8 cellular contexts compared by ENCODE assay signal in genomic region chr17:63774141-63774981, GRCh38. TPM values are rescaled to one million over a fixed set of nuclear protein-coding genes. Genes with fewer than 3 reads are reported as not detected.
DNase-seq lines count a peak whose midpoint lies in the region; ATAC-seq, FAIRE-seq and TF ChIP-seq lines count a peak whose summit lies in the region.

Gene DDX42, plus strand, starts transcription at chr17:63774170. Its CDS starts 12,880 bp downstream, at chr17:63787050.

- no peaks in the 10 kb centered on the region for H3K27me3 Mint-ChIP-seq in T-cell

- H3K36me3 ChIP-seq in bronchial epithelial cell (ENCODE audit: control insufficient read depth, insufficient read depth, low read length) = peaks cover 1% of the 10 kb centered on the region

- peaks cover 71 to 75% (median 73%) of the 10 kb centered on the region in 3 donors for H3K4me1 Mint-ChIP-seq in T-cell

- peak within 1 kb of the TSS; percentile 92 to 97 (median 97) for H3K4me3 Mint-ChIP-seq in T-cell

- H3K27me3 ChIP-seq in bronchial epithelial cell (ENCODE audit: control insufficient read depth, insufficient read depth, low read length) = no peaks in the 10 kb centered on the region

- H3K9me3 Mint-ChIP-seq in T-cell = no peaks in the 10 kb centered on the region

- DNase-seq in AG08396 (ENCODE audit: low spot score) (peak; percentile 56), HuH-7.5 (ENCODE audit: low spot score) (peak; percentile 53), T-cell (peak in 14 of 34 experiments; percentile 10 to 89 (median 86)), bronchial epithelial cell (ENCODE audit: low read depth) (no peak), islet precursor cell (peak; percentile 77), DMS153 treated with DMSO at 0.1 percent for 48 hours (lab: John Stamatoyannopoulos, UW; ENCODE audit: unreplicated experiment) (no peak)
- peak; percentile 87 to 90 for DNase-seq in stimulated activated CD4-positive, alpha-beta T cell treated with anti-CD3 and anti-CD28 coated beads, Interleukin-15, amount 100 ng/mL, for 1 hour (ENCODE audit: low read depth in 1 of 2, low spot score in 1 of 2)

- TF ChIP-seq CTCF in bronchial epithelial cell (IDR thresholded peaks at IDR 0.05; ENCODE audit: insufficient read depth, low read length, severe bottlenecking) = peak; percentile 22

- no peak for FAIRE-seq in bronchial epithelial cell (lab: Jason Lieb, UNC)

- POLR2A ChIA-PET in T-cell (lab: Charles Lee) = interaction anchor here (0.5 to 2.1 kb wide), 10 partner anchors 8 to 73 kb away, joined by 3 to 10 read pairs (median 4); partner anchors contain the start of gene PSMC5 (in 1 of the 2)

- peak within 1 kb of the TSS; percentile 86 for H3K4me3 ChIP-seq in bronchial epithelial cell (ENCODE audit: low read depth, low read length)

- peak; percentile 6 for ATAC-seq in GM19025 (IDR thresholded peaks at IDR 0.05; ENCODE audit: low read depth, unreplicated experiment)
- ATAC-seq in T-cell (replicated peaks in 1 of 4) = peak in 3 of 4 experiments; percentile 1 to 14 (median 14)

- H3K27ac Mint-ChIP-seq in T-cell = peak within 1 kb of the TSS; percentile 99

- H3K36me3 Mint-ChIP-seq in T-cell = peaks cover 11% of the 10 kb centered on the region

- CTCF ChIA-PET in T-cell (lab: Charles Lee) = interaction anchor here (0.5 to 2.1 kb wide), 14 partner anchors 9 to 329 kb away, joined by 3 to 12 read pairs (median 4); partner anchors contain the start of gene STRADA (in 1 of the 2)

RNA-seq across cellular contexts. Expression of gene DDX42, which starts in this region (rescaled TPM):
- total RNA-seq in T-cell (100 to 1,000 TPM; 110 to 141 (median 123) TPM), bronchial epithelial cell (65.0 and 70.5 TPM in 2 replicates)

Comparison
In these comparisons a context has a peak if more than half of its experiments do, and no peak if none do; other contexts are left out.
1. DNase-seq: peak in AG08396 (single experiment), HuH-7.5 (single experiment), islet precursor cell (single experiment) and stimulated activated CD4-positive, alpha-beta T cell treated with anti-CD3 and anti-CD28 coated beads, Interleukin-15, amount 100 ng/mL, for 1 hour (2 of 2); none in bronchial epithelial cell (single experiment) and DMS153 treated with DMSO at 0.1 percent for 48 hours (single experiment).